Comparison of ENCODE assay signal across 16 cellular contexts in the genomic region with DNA sequence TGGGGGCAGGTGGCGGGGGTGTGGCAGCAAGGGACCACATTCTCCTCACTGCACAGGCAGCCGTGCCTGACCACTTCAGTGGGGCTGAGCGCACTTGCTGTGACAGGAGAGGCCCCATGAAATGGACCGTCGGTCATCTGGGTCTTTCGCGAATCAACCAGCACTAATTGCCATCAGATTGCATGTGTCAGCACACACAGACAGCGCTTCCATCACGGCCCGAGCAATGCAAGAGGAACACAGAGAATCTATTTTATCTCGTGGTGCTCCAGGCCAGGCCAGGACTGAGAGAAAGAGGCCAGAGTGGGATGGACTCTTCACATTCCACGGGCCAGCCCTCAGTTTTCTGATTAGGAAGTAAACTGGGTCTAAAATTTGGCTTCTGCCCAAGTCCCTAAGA.
DNase-seq lines count a peak whose midpoint lies in the region; ATAC-seq, FAIRE-seq and TF ChIP-seq lines count a peak whose summit lies in the region.
"Had no signal": no experiment of that assay in that cellular context is flagged by ENCODE, and none has a peak within 500 bp of the region (broad histone marks: within the 10 kb centered on the region; RNA-seq: fewer than 3 reads in every experiment).

No MANE protein-coding gene starts in this region.

- TF ChIP-seq POLR2A in right lobe of liver (IDR thresholded peaks at IDR 0.05) (no peak), HepG2 (IDR thresholded peaks at IDR 0.05; ENCODE audit: insufficient read depth in 1 of 2, low read depth in 2 of 2, low read length in 2 of 2) (no peak)

- H3K27ac ChIP-seq in right lobe of liver: no peak overlapping the region
- no peak overlapping the region for H3K27ac ChIP-seq in HepG2 (ENCODE audit: extremely low read length, insufficient read depth, low read length)
- peak overlapping the region; percentile 4 for H3K27ac ChIP-seq in parathyroid adenoma
- H3K27ac ChIP-seq in neural progenitor cell: no peak overlapping the region

- no peak overlapping the region for H3K9ac ChIP-seq in HepG2 (ENCODE audit: insufficient read depth, low read depth, low read length)
- no peak overlapping the region for H3K9ac ChIP-seq in parathyroid adenoma
- no peak overlapping the region for H3K9ac ChIP-seq in neural progenitor cell

- H3K27me3 ChIP-seq in right lobe of liver: no peaks in the 10 kb centered on the region
- H3K27me3 ChIP-seq in HepG2 (ENCODE audit: control insufficient read depth in 1 of 2, insufficient read depth in 2 of 2, low read length in 2 of 2): no peaks in the 10 kb centered on the region
- H3K27me3 ChIP-seq in parathyroid adenoma (ENCODE audit: control insufficient read depth, insufficient read depth, low read length): no peaks in the 10 kb centered on the region
- no peaks in the 10 kb centered on the region for H3K27me3 ChIP-seq in neural progenitor cell

- peaks cover 39% of the 10 kb centered on the region for H3K4me1 Mint-ChIP-seq in neural progenitor cell

- intact Hi-C loops in right lobe of liver (cut with DNase I): no loop called here
- intact Hi-C loops in HepG2 (cut with micrococcal nuclease; ENCODE audit: unreplicated experiment): no loop called here

- H3K4me1 ChIP-seq in right lobe of liver: no peaks in the 10 kb centered on the region
- peaks cover 15% of the 10 kb centered on the region for H3K4me1 ChIP-seq in HepG2 (ENCODE audit: insufficient read depth, low read length)
- peaks cover 42% of the 10 kb centered on the region for H3K4me1 ChIP-seq in parathyroid adenoma
- no peaks in the 10 kb centered on the region for H3K4me1 ChIP-seq in neural progenitor cell

- in situ Hi-C loops in HepG2 (cut with HindIII; ENCODE audit: extremely low pct_ligation_motif_present, low pct_unique_long_range_greater_than_20kb): no loop called here

- WGBS in right lobe of liver (ENCODE audit: insufficient coverage, low coverage, low lambda C conversion rate, missing lambda C conversion rate): 94% methylated on average over 2 of the region's 12 CpGs
- WGBS in HepG2 (ENCODE audit: low lambda C conversion rate): 95% methylated on average over 10 of the region's 12 CpGs

- no peak for TF ChIP-seq CTCF in right lobe of liver (IDR thresholded peaks at IDR 0.05)
- TF ChIP-seq CTCF in HepG2 (CRISPR knock-in tag; IDR thresholded peaks at IDR 0.05): no peak
- no peak for TF ChIP-seq CTCF in parathyroid adenoma (IDR thresholded peaks at IDR 0.05)
- no peak for TF ChIP-seq CTCF in neural progenitor cell (IDR thresholded peaks at IDR 0.05)

- peaks cover 34% of the 10 kb centered on the region for H4K20me1 ChIP-seq in HepG2 (ENCODE audit: insufficient read depth, low read length)
- peaks cover 58% of the 10 kb centered on the region for H4K20me1 ChIP-seq in neural progenitor cell (ENCODE audit: low read depth)

- H3K9me3 ChIP-seq in right lobe of liver: no peaks in the 10 kb centered on the region
- H3K9me3 ChIP-seq in HepG2 (ENCODE audit: low read length): no peaks in the 10 kb centered on the region
- H3K9me3 ChIP-seq in parathyroid adenoma (ENCODE audit: control insufficient read depth, low read length): no peaks in the 10 kb centered on the region
- no peaks in the 10 kb centered on the region for H3K9me3 ChIP-seq in neural progenitor cell (ENCODE audit: low read depth)

- H3F3A ChIP-seq in neural progenitor cell (ENCODE audit: low read depth): peaks cover 3% of the 10 kb centered on the region

- TF ChIP-seq RAD21 in HepG2 (CRISPR knock-in tag; IDR thresholded peaks at IDR 0.05): no peak

- H3K36me3 ChIP-seq in right lobe of liver (no peaks in the 10 kb centered on the region), HepG2 (replicated peaks in 1 of 2; ENCODE audit: control insufficient read depth in 1 of 2, insufficient read depth in 2 of 2, low read length in 2 of 2) (peaks cover 3 to 5% of the 10 kb centered on the region in 2 experiments; a peak in 3 of 5 replicates), parathyroid adenoma (ENCODE audit: control insufficient read depth, insufficient read depth, low read length) (no peaks in the 10 kb centered on the region), neural progenitor cell (no peaks in the 10 kb centered on the region)

- H3K27ac Mint-ChIP-seq in neural progenitor cell: no peak overlapping the region

- POLR2A ChIA-PET in HepG2 (lab: Yijun Ruan, JAX): no interaction called here

- peaks cover 11% of the 10 kb centered on the region for H3K36me3 Mint-ChIP-seq in neural progenitor cell

- H2AFZ ChIP-seq in HepG2 (ENCODE audit: low read length) (no peak overlapping the region), parathyroid adenoma (peak overlapping the region; percentile 46), neural progenitor cell (replicated peaks) (no peak overlapping the region)

- peaks cover 11% of the 10 kb centered on the region for H3K9me3 Mint-ChIP-seq in neural progenitor cell
- H3K9me3 Mint-ChIP-seq: CD8-positive, alpha-beta T cell had no signal

- H3K4me2 ChIP-seq in HepG2 (ENCODE audit: low read depth, low read length) (no peak overlapping the region), parathyroid adenoma (ENCODE audit: low read length) (no peak overlapping the region), neural progenitor cell (no peak overlapping the region)

- DNase-seq in right lobe of liver (peak in 2 of 3 donors; percentile 24 to 28), HepG2 (ENCODE audit: low spot score) (no peak), foreskin melanocyte (peak; percentile 29), DMS 273 (lab: John Stamatoyannopoulos, UW; ENCODE audit: unreplicated experiment) (no peak), neural progenitor cell (ENCODE audit: low spot score) (no peak)
- no peak for DNase-seq in central memory CD4-positive, alpha-beta T cell
- DNase-seq: CD8-positive, alpha-beta T cell; DMS 273 treated with DMSO at 0.1 percent for 48 hours; EL; H9; NCI-H2029; NCI-H2171 treated with DMSO at 0.1 percent for 48 hours; SIG-M5 had no signal

- ATAC-seq in right lobe of liver (no peak), HepG2 (no peak), HG03469 (IDR thresholded peaks at IDR 0.05; ENCODE audit: unreplicated experiment) (no peak)
- ATAC-seq: CD8-positive, alpha-beta T cell had no signal

- no peak overlapping the region for H3K4me3 Mint-ChIP-seq in neural progenitor cell
- H3K4me3 Mint-ChIP-seq: CD8-positive, alpha-beta T cell; H9; IgD-negative memory B cell had no signal

- no peak for FAIRE-seq in HepG2 (lab: Jason Lieb, UNC)

- peaks cover 14% of the 10 kb centered on the region for H3K27me3 Mint-ChIP-seq in neural progenitor cell (ENCODE audit: insufficient read depth, low read depth)
- H3K27me3 Mint-ChIP-seq: IgD-negative memory B cell had no signal

- H3K79me2 ChIP-seq in HepG2 (ENCODE audit: insufficient read depth, low read length) (peaks cover 3% of the 10 kb centered on the region), parathyroid adenoma (peaks cover 31% of the 10 kb centered on the region), neural progenitor cell (ENCODE audit: low read depth) (peaks cover 3% of the 10 kb centered on the region)

- TF ChIP-seq EP300 in HepG2 (IDR thresholded peaks at IDR 0.05; ENCODE audit: low read depth in 2 of 2, low read length in 2 of 2) (no peak), HepG2 (CRISPR knock-in tag; IDR thresholded peaks at IDR 0.05; ENCODE audit: borderline replicate concordance) (no peak)

- no TSS peak for BruUV-seq in HepG2 (replicated peaks; lab: Mats Ljungman, UMichigan)

- CTCF ChIA-PET in HepG2 (lab: Yijun Ruan, JAX; ENCODE audit: low intra/inter-chr PET ratio, low total read pairs): no interaction called here

- H3K4me3 ChIP-seq in right lobe of liver (no peak overlapping the region), HepG2 (replicated peaks in 1 of 3; ENCODE audit: insufficient read depth in 1 of 3, low read depth in 2 of 3, low read length in 3 of 3) (no peak overlapping the region), parathyroid adenoma (ENCODE audit: low read depth, low read length) (no peak overlapping the region), neural progenitor cell (no peak overlapping the region)

TF ChIP-seq in HepG2, 621 proteins besides CTCF, POLR2A, EP300 and RAD21:
- TF ChIP-seq PAWR (CRISPR knock-in tag; IDR thresholded peaks at IDR 0.05; ENCODE audit: borderline replicate concordance) (no peak), THRA (CRISPR knock-in tag; IDR thresholded peaks at IDR 0.05; ENCODE audit: borderline replicate concordance) (no peak), SRSF4 (IDR thresholded peaks at IDR 0.05; ENCODE audit: low read depth, low read length, poor library complexity, severe bottlenecking) (no peak)

Comparison
In these comparisons a context has a peak if more than half of its experiments do, and no peak if none do; other contexts are left out.
1. DNase-seq: peak in right lobe of liver (2 of 3) and foreskin melanocyte (single experiment); none in HepG2 (single experiment), DMS 273 (single experiment), neural progenitor cell (single experiment) and central memory CD4-positive, alpha-beta T cell (single experiment).